Comparison of ENCODE assay signal across 25 cellular contexts in the genomic region with DNA sequence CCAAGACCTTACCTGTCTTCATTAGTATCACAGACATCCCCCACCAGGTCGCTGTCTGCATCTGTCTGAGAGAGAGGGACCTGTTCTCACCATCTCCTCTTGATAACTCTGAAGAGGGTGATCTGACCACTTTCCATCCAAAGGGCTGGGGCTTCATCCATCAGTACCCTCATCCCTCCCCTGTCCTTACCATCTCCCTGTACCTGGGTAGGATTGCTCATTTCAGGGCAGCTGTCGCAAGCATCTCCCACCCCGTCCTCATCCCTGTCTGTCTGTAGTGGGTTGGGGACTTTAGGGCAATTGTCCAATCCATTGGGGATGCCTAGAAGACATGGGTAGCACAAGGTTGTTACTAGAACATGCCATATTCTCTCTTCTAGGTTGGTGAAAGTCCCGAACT. TPM values are rescaled to one million over a fixed set of nuclear protein-coding genes. Genes with fewer than 3 reads are reported as not detected.
A peak's percentile ranks its signal among the peaks of the same experiment; 100 is the strongest.
DNase-seq lines count a peak whose midpoint lies in the region; ATAC-seq, FAIRE-seq and TF ChIP-seq lines count a peak whose summit lies in the region.
"Had no signal": no experiment of that assay in that cellular context is flagged by ENCODE, and none has a peak within 500 bp of the region (broad histone marks: within the 10 kb centered on the region; RNA-seq: fewer than 3 reads in every experiment).

No MANE protein-coding gene starts in this region.

- H3K4me1 Mint-ChIP-seq in CD4-positive, CD25-positive, alpha-beta regulatory T cell: peaks cover 0 to 12% (median 5%) of the 10 kb centered on the region in 4 donors
- peaks cover 21% of the 10 kb centered on the region for H3K4me1 Mint-ChIP-seq in nephron progenitor cell

- peaks cover 7% of the 10 kb centered on the region for H3K36me3 Mint-ChIP-seq in CD4-positive, CD25-positive, alpha-beta regulatory T cell
- H3K36me3 Mint-ChIP-seq in nephron progenitor cell (ENCODE audit: low read depth): peaks cover 36% of the 10 kb centered on the region

- H3K36me3 ChIP-seq in CD4-positive, CD25-positive, alpha-beta regulatory T cell (ENCODE audit: control insufficient read depth, insufficient read depth, low read length): no peaks in the 10 kb centered on the region
- H3K36me3 ChIP-seq in bronchial epithelial cell (ENCODE audit: control insufficient read depth, insufficient read depth, low read length): peaks cover 9% of the 10 kb centered on the region

- DNase-seq in CD4-positive, CD25-positive, alpha-beta regulatory T cell: no peak
- peak; percentile 4 for DNase-seq in GM10266 (ENCODE audit: extremely low spot score)
- DNase-seq in bronchial epithelial cell (ENCODE audit: low read depth): no peak
- no peak for DNase-seq in nephron progenitor cell
- DNase-seq in GF-D8 (lab: John Stamatoyannopoulos, UW): no peak
- DNase-seq in pons (ENCODE audit: low spot score): no peak
- DNase-seq in SHP77 treated with DMSO at 0.1 percent for 48 hours (lab: John Stamatoyannopoulos, UW): no peak
- DNase-seq: AML-193, COR-L47, GOT3, Kasumi-1, NCI-H2029, NCI-H446, NCI-H524 treated with DMSO at 0.1 percent for 48 hours, NCI-H774, PC-3 had no signal

- H3K4me3 ChIP-seq in CD4-positive, CD25-positive, alpha-beta regulatory T cell (ENCODE audit: low read depth, low read length): no peak overlapping the region
- no peak overlapping the region for H3K4me3 ChIP-seq in bronchial epithelial cell (ENCODE audit: low read depth, low read length)
- H3K4me3 ChIP-seq: A549; BLaER1 treated with 17β-estradiol and CSF1 and Interleukin-3, amounts not matched to agents 10 nM and 100 nM; K562 had no signal

- no peak for ATAC-seq in CD4-positive, CD25-positive, alpha-beta regulatory T cell (ENCODE audit: low read depth in 2 of 2)
- ATAC-seq: A549, HepG2, K562, PC-3, Right ventricle myocardium inferior had no signal

- peak overlapping the region in 1 of 4 donors; percentile 54 for H3K4me3 Mint-ChIP-seq in CD4-positive, CD25-positive, alpha-beta regulatory T cell
- no peak overlapping the region for H3K4me3 Mint-ChIP-seq in nephron progenitor cell

- H3K27me3 Mint-ChIP-seq in CD4-positive, CD25-positive, alpha-beta regulatory T cell: no peaks in the 10 kb centered on the region
- H3K27me3 Mint-ChIP-seq in nephron progenitor cell (ENCODE audit: low read depth, poor library complexity): no peaks in the 10 kb centered on the region
- H3K27me3 Mint-ChIP-seq: CD4-positive, alpha-beta memory T cell had no signal

- peak; percentile 64 for FAIRE-seq in bronchial epithelial cell (lab: Jason Lieb, UNC)
- FAIRE-seq: A549, G401.6, GM12891, HepG2, K562 had no signal

- no peaks in the 10 kb centered on the region for H3K27me3 ChIP-seq in CD4-positive, CD25-positive, alpha-beta regulatory T cell (ENCODE audit: control insufficient read depth, insufficient read depth, low read length)
- no peaks in the 10 kb centered on the region for H3K27me3 ChIP-seq in bronchial epithelial cell (ENCODE audit: control insufficient read depth, insufficient read depth, low read length)
- H3K27me3 ChIP-seq: BLaER1 treated with 17β-estradiol and CSF1 and Interleukin-3, amounts not matched to agents 10 nM and 100 nM had no signal

- H3K27ac Mint-ChIP-seq in CD4-positive, CD25-positive, alpha-beta regulatory T cell: peak overlapping the region in 2 of 3 donors; percentile 46 to 67
- peak overlapping the region; percentile 51 for H3K27ac Mint-ChIP-seq in nephron progenitor cell

- TF ChIP-seq CTCF in GM10266 (IDR thresholded peaks at IDR 0.05; ENCODE audit: control insufficient read depth, insufficient read depth, low read depth, missing control alignments) (no peak), bronchial epithelial cell (IDR thresholded peaks at IDR 0.05; ENCODE audit: insufficient read depth, low read length, severe bottlenecking) (no peak), nephron progenitor cell (IDR thresholded peaks at IDR 0.05) (no peak)

- no peaks in the 10 kb centered on the region for H3K9me3 Mint-ChIP-seq in CD4-positive, CD25-positive, alpha-beta regulatory T cell
- no peaks in the 10 kb centered on the region for H3K9me3 Mint-ChIP-seq in nephron progenitor cell

- H3K9me3 ChIP-seq in CD4-positive, CD25-positive, alpha-beta regulatory T cell (ENCODE audit: control insufficient read depth in 2 of 2, low read length in 2 of 2): no peaks in the 10 kb centered on the region
- H3K9me3 ChIP-seq: A549; BLaER1 treated with 17β-estradiol and CSF1 and Interleukin-3, amounts not matched to agents 10 nM and 100 nM had no signal

- H3K4me1 ChIP-seq in CD4-positive, CD25-positive, alpha-beta regulatory T cell (ENCODE audit: control insufficient read depth, insufficient read depth, low read length, poor library complexity, severe bottlenecking): peaks cover 7% of the 10 kb centered on the region

- H3K27ac ChIP-seq in CD4-positive, CD25-positive, alpha-beta regulatory T cell (ENCODE audit: insufficient read depth, low read length, poor library complexity, severe bottlenecking): no peak overlapping the region
- H3K27ac ChIP-seq: A549; BLaER1 treated with 17β-estradiol and CSF1 and Interleukin-3, amounts not matched to agents 10 nM and 100 nM had no signal

RNA-seq across cellular contexts. Expression of a gene that starts 7.9 kb away (rescaled TPM):
- total RNA-seq in CD4-positive, CD25-positive, alpha-beta regulatory T cell: 18.4 TPM
- polyA plus RNA-seq in CD4-positive, CD25-positive, alpha-beta regulatory T cell: 1 to 10 TPM; 2.7 to 4.1 (median 3.7) TPM
- total RNA-seq in bronchial epithelial cell: 16.3 and 19.6 TPM in 2 replicates

RNA-seq across cellular contexts. Expression of a gene that starts 8.7 kb away (rescaled TPM):
- 18.4 TPM for total RNA-seq in CD4-positive, CD25-positive, alpha-beta regulatory T cell
- 10 to 100 TPM; 44.3 to 52.2 (median 49.0) TPM for polyA plus RNA-seq in CD4-positive, CD25-positive, alpha-beta regulatory T cell
- 48.4 and 49.5 TPM in 2 replicates for total RNA-seq in bronchial epithelial cell

RNA-seq across cellular contexts. Expression of a gene that starts 26.1 kb away (rescaled TPM):
- total RNA-seq in CD4-positive, CD25-positive, alpha-beta regulatory T cell: 6.1 TPM
- polyA plus RNA-seq in CD4-positive, CD25-positive, alpha-beta regulatory T cell: 1 to 10 TPM in 2 of 4 donors, under 1 TPM in 2; 0.44 to 1.6 (median 0.78) TPM
- 0.26 and 0.64 TPM in 2 replicates for total RNA-seq in bronchial epithelial cell
- total RNA-seq: HT-29 had no signal

RNA-seq across cellular contexts. Expression of a gene that starts 26.7 kb away (rescaled TPM):
- 122 TPM for total RNA-seq in CD4-positive, CD25-positive, alpha-beta regulatory T cell
- polyA plus RNA-seq in CD4-positive, CD25-positive, alpha-beta regulatory T cell: 100 to 1,000 TPM; 468 to 537 (median 507) TPM
- total RNA-seq in bronchial epithelial cell: 76.3 and 133 TPM in 2 replicates

RNA-seq across cellular contexts. Expression of a gene that starts 55.5 kb away (rescaled TPM):
- 7.8 TPM for total RNA-seq in CD4-positive, CD25-positive, alpha-beta regulatory T cell
- polyA plus RNA-seq in CD4-positive, CD25-positive, alpha-beta regulatory T cell: under 1 TPM; 0.57 to 0.97 (median 0.72) TPM
- 3.2 and 3.7 TPM in 2 replicates for total RNA-seq in bronchial epithelial cell
